In genomic region chr14:99884834-99885648, GRCh38 we compare ENCODE assay signal across 8 cellular contexts.
DNase-seq lines count a peak whose midpoint lies in the region; ATAC-seq and TF ChIP-seq lines count a peak whose summit lies in the region.

No MANE protein-coding gene starts in this region.

- no peaks in the 10 kb centered on the region for H3K4me1 Mint-ChIP-seq in stimulated activated memory B cell treated with anti-CD40 and anti-IgM and Interleukin-4, amounts not matched to agents 10 μg/mL and 1 μg/mL and 100 μg/mL, for 72 hours

- H4K20me1 ChIP-seq in hepatocyte (ENCODE audit: insufficient read depth, poor library complexity, severe bottlenecking), result no peaks in the 10 kb centered on the region

- in situ Hi-C loops in astrocyte of the spinal cord (cut with HindIII; ENCODE audit: low sequenced_read_pairs), result no loop called here

- H3K79me2 ChIP-seq in hepatocyte, result no peaks in the 10 kb centered on the region

- H3K36me3 ChIP-seq in hepatocyte (replicated peaks; ENCODE audit: insufficient read depth, low read depth), result no peaks in the 10 kb centered on the region

- no peak overlapping the region for H3K4me2 ChIP-seq in hepatocyte

- ATAC-seq in HG03060 (IDR thresholded peaks at IDR 0.05; ENCODE audit: low read depth, unreplicated experiment), result peak; percentile 59
- ATAC-seq in stimulated activated memory B cell treated with anti-CD40 and anti-IgM and Interleukin-4, amounts not matched to agents 10 μg/mL and 1 μg/mL and 100 μg/mL, for 72 hours, result peak; percentile 64

- no peak overlapping the region for H3K27ac ChIP-seq in hepatocyte

- no peak overlapping the region for H3K27ac Mint-ChIP-seq in stimulated activated memory B cell treated with anti-CD40 and anti-IgM and Interleukin-4, amounts not matched to agents 10 μg/mL and 1 μg/mL and 100 μg/mL, for 72 hours

- no peaks in the 10 kb centered on the region for H3K9me3 ChIP-seq in hepatocyte (ENCODE audit: low read depth)

- TF ChIP-seq CTCF in astrocyte of the spinal cord (IDR thresholded peaks at IDR 0.05; ENCODE audit: low read depth, low read length) (peak; percentile 58), hepatocyte (IDR thresholded peaks at IDR 0.05; ENCODE audit: poor library complexity) (peak; percentile 83)

- no peak overlapping the region for H3K4me3 Mint-ChIP-seq in stimulated activated memory B cell treated with anti-CD40 and anti-IgM and Interleukin-4, amounts not matched to agents 10 μg/mL and 1 μg/mL and 100 μg/mL, for 72 hours

- WGBS in hepatocyte (ENCODE audit: low lambda C conversion rate, missing lambda C conversion rate), result 59% methylated on average over 7 of the region's 7 CpGs

- H3K27me3 Mint-ChIP-seq in stimulated activated memory B cell treated with anti-CD40 and anti-IgM and Interleukin-4, amounts not matched to agents 10 μg/mL and 1 μg/mL and 100 μg/mL, for 72 hours, result peaks cover 24% of the 10 kb centered on the region

- peaks cover 11% of the 10 kb centered on the region for H3K4me1 ChIP-seq in hepatocyte (ENCODE audit: insufficient read depth)

- peak; percentile 1 for DNase-seq in stimulated activated CD8-positive, alpha-beta memory T cell treated with anti-CD3 and anti-CD28 coated beads, Interleukin-12 subunit alpha, Interleukin-12 subunit beta, amount 100 ng/mL, for 1 hour (ENCODE audit: low read depth)
- no peak for DNase-seq in stimulated activated CD8-positive, alpha-beta memory T cell treated with anti-CD3 and anti-CD28 coated beads, Interleukin-4, amount 100 ng/mL, for 48 hours
- DNase-seq in NCI-H446 (lab: John Stamatoyannopoulos, UW) (peak; percentile 57 to 81), astrocyte of the spinal cord (ENCODE audit: low read depth, low spot score) (peak; percentile 74), hepatocyte (ENCODE audit: low spot score) (peak; percentile 81), GM19238 (ENCODE audit: insufficient read length, low spot score) (no peak)

- H3K9me3 Mint-ChIP-seq in stimulated activated memory B cell treated with anti-CD40 and anti-IgM and Interleukin-4, amounts not matched to agents 10 μg/mL and 1 μg/mL and 100 μg/mL, for 72 hours, result no peaks in the 10 kb centered on the region

- no peaks in the 10 kb centered on the region for H3K27me3 ChIP-seq in hepatocyte

- H2AFZ ChIP-seq in hepatocyte, result no peak overlapping the region

- no peaks in the 10 kb centered on the region for H3K36me3 Mint-ChIP-seq in stimulated activated memory B cell treated with anti-CD40 and anti-IgM and Interleukin-4, amounts not matched to agents 10 μg/mL and 1 μg/mL and 100 μg/mL, for 72 hours

- H3K4me3 ChIP-seq in astrocyte of the spinal cord (ENCODE audit: low read depth, low read length) (no peak overlapping the region), hepatocyte (no peak overlapping the region)

- no peaks in the 10 kb centered on the region for H3K9me2 ChIP-seq in hepatocyte (replicated peaks; ENCODE audit: insufficient read depth)

Comparison
In these comparisons a context has a peak if more than half of its experiments do, and no peak if none do; other contexts are left out.
1. DNase-seq: peak in stimulated activated CD8-positive, alpha-beta memory T cell treated with anti-CD3 and anti-CD28 coated beads, Interleukin-12 subunit alpha, Interleukin-12 subunit beta, amount 100 ng/mL, for 1 hour (single experiment), NCI-H446 (2 of 2), astrocyte of the spinal cord (single experiment) and hepatocyte (single experiment); none in stimulated activated CD8-positive, alpha-beta memory T cell treated with anti-CD3 and anti-CD28 coated beads, Interleukin-4, amount 100 ng/mL, for 48 hours (single experiment) and GM19238 (single experiment).